15 cellular contexts compared by ENCODE assay signal in the genomic region with DNA sequence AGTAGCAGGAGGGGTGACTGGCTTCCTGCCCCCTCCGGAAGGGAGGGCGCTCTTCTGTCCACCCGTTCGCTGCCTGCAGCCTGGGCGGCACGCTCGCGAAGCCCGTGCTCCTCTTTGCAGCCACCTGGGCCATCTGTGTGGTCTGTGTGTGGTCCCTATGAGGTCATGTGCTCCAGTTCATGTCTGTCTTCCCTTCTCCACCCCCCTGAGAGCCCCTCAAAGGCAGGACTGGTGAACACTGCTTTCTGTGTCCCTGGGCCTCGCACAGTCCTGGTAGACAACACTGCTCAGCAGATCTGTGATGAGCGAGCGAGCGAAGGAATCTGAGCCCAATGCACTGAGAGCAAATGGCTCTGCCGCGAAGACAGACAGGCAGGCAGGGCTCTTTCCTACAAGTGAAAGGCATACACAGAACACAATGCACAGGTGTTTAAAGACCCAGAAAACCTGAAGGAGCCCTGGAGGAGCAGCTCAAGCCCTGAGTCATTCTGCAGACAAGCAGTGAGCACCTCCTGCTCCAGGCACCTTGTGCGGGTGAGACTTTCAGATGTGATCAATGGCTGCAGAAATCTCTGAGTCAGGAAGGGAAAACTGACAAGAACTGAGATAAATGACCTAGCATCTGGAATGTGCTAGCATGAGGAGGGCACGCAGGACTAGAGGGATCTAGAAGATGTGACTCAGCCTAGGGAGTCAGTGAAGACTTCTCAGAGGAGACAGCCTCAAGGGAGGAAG. TPM values are rescaled to one million over a fixed set of nuclear protein-coding genes. Genes with fewer than 3 reads are reported as not detected.
DNase-seq lines count a peak whose midpoint lies in the region; ATAC-seq, FAIRE-seq and TF ChIP-seq lines count a peak whose summit lies in the region.
"Had no signal": no experiment of that assay in that cellular context is flagged by ENCODE, and none has a peak within 500 bp of the region (broad histone marks: within the 10 kb centered on the region; RNA-seq: fewer than 3 reads in every experiment).

No MANE protein-coding gene starts in this region.

- peaks cover 0 to 13% (median 5%) of the 10 kb centered on the region in 4 donors for H3K4me1 ChIP-seq in sigmoid colon

- intact Hi-C loops in sigmoid colon (cut with DNase I), result no loop called here

- TF ChIP-seq EP300 in sigmoid colon (IDR thresholded peaks at IDR 0.05), result no peak

- TF ChIP-seq CTCF in fibroblast of the aortic adventitia (IDR thresholded peaks at IDR 0.05; ENCODE audit: insufficient read depth, low read length) (no peak), sigmoid colon (IDR thresholded peaks at IDR 0.05) (no peak), GM10266 (IDR thresholded peaks at IDR 0.05; ENCODE audit: control insufficient read depth, insufficient read depth, low read depth, missing control alignments) (no peak)

- no peak overlapping the region for H3K27ac ChIP-seq in sigmoid colon

- no peak overlapping the region for H3K4me3 ChIP-seq in fibroblast of the aortic adventitia (ENCODE audit: low read depth, low read length)
- no peak overlapping the region for H3K4me3 ChIP-seq in sigmoid colon

- peak; percentile 53 for DNase-seq in H54 (ENCODE audit: insufficient read length, low spot score)
- peak; percentile 14 for DNase-seq in T1000 (lab: John Stamatoyannopoulos, UW)
- DNase-seq in fibroblast of the aortic adventitia (ENCODE audit: low read depth), result peak; percentile 61
- DNase-seq in sigmoid colon, result peak; percentile 35
- no peak for DNase-seq in GM10266 (ENCODE audit: extremely low spot score)
- no peak for DNase-seq in HUDEP-2 (lab: John Stamatoyannopoulos, UW; ENCODE audit: unreplicated experiment in 76 of 76)
- DNase-seq: activated CD4-positive, alpha-beta T cell treated with anti-CD3 and anti-CD28 coated beads, Interleukin-2, amount 10 ng/mL, durations not matched to agents 7 days and 5 days; central memory CD4-positive, alpha-beta T cell; erythroblast; Karpas-422; NCI-H2107 had no signal

- ATAC-seq in HG02759 (IDR thresholded peaks at IDR 0.05; ENCODE audit: unreplicated experiment), result no peak
- ATAC-seq: activated T-helper 17 cell treated with anti-CD3 and anti-CD28 coated beads, Interleukin-2, amount 50 U/mL, for 72 hours had no signal

- FAIRE-seq in H54 (lab: Jason Lieb, UNC), result peak; percentile 77
- FAIRE-seq: GM12892 had no signal

- 83 to 88% methylated on average over 17 of the region's 17 CpGs for WGBS in sigmoid colon, 2 donors

- no peaks in the 10 kb centered on the region for H3K36me3 ChIP-seq in sigmoid colon

- no peaks in the 10 kb centered on the region for H3K27me3 ChIP-seq in sigmoid colon

- no peaks in the 10 kb centered on the region for H3K9me3 ChIP-seq in sigmoid colon

- TF ChIP-seq POLR2A in H54 (IDR thresholded peaks at IDR 0.05; ENCODE audit: low read depth, low read length), result no peak
- TF ChIP-seq POLR2A in sigmoid colon (IDR thresholded peaks at IDR 0.05), result no peak

RNA-seq across cellular contexts. Expression of a gene that starts 27.1 kb away (rescaled TPM):
- total RNA-seq in fibroblast of the aortic adventitia (ENCODE audit: low replicate concordance), result 3.8 and 10.1 TPM in 2 replicates
- 1 to 10 TPM; 1.8 to 3.0 (median 2.2) TPM for total RNA-seq in sigmoid colon
- polyA plus RNA-seq in sigmoid colon, result under 1 TPM; under 0.01 to 0.63 (median 0.23) TPM
- total RNA-seq: T-helper 1 cell treated with Interleukin-12 subunit alpha and Interleukin-12 subunit beta and Interleukin-4 antibody, amounts not matched to agents 30 ng/mL and 1 ng/mL, for 36 hours had no signal

Comparison
In these comparisons a context has a peak if more than half of its experiments do, and no peak if none do; other contexts are left out.
1. DNase-seq: peak in H54 (single experiment), T1000 (single experiment), fibroblast of the aortic adventitia (single experiment) and sigmoid colon (single experiment); none in GM10266 (single experiment) and HUDEP-2 (0 of 76).